Comparison of ENCODE assay signal across 16 cellular contexts in the genomic region with DNA sequence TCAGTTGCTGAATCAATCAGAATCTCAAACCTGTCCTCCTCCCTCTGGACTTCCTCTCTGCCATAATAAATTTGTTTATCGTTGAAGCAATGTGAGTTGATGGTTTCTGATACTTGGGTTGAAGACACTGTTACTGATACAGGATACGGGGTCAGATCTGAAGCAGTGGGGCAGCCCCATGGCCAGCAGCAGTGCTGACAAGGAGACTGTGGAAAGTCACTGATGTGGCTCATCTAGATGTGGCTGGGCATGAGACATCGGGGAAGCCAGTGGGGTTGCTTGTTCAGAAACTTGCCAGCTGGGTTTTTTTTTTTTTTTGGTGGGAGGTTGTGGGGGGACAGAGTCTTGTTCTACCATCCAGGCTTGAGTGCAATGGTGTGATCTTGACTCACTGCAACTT. TPM values are rescaled to one million over a fixed set of nuclear protein-coding genes. Genes with fewer than 3 reads are reported as not detected.
DNase-seq lines count a peak whose midpoint lies in the region; ATAC-seq and TF ChIP-seq lines count a peak whose summit lies in the region.
"Had no signal": no experiment of that assay in that cellular context is flagged by ENCODE, and none has a peak within 500 bp of the region (broad histone marks: within the 10 kb centered on the region; RNA-seq: fewer than 3 reads in every experiment).

No MANE protein-coding gene starts in this region.

- TF ChIP-seq CTCF in activated CD8-positive, alpha-beta T cell treated with anti-CD3 and anti-CD28 coated beads for 36 hours (IDR thresholded peaks at IDR 0.05) = no peak
- TF ChIP-seq CTCF in osteocyte (IDR thresholded peaks at IDR 0.05) = no peak
- TF ChIP-seq CTCF in neural progenitor cell (IDR thresholded peaks at IDR 0.05) = no peak

- H4K20me1 ChIP-seq in neural progenitor cell (ENCODE audit: low read depth) = no peaks in the 10 kb centered on the region

- ATAC-seq in activated CD8-positive, alpha-beta T cell treated with anti-CD3 and anti-CD28 coated beads for 36 hours = no peak
- ATAC-seq in activated CD8-positive, alpha-beta T cell treated with anti-CD3 and anti-CD28 coated beads, Interleukin-2, amount 10 ng/mL, durations not matched to agents 7 days and 5 days = no peak
- peak; percentile 35 for ATAC-seq in activated T-helper 17 cell treated with anti-CD3 and anti-CD28 coated beads, Interleukin-2, amount 50 U/mL, for 72 hours (replicated peaks)
- peak; percentile 37 for ATAC-seq in stimulated activated naive CD8-positive, alpha-beta T cell treated with anti-CD3 and anti-CD28 coated beads, Interleukin-15, Interleukin-2, amounts not matched to agents 100 U/mL and 50 U/mL, for 24 hours
- ATAC-seq: A549 had no signal

- H3K9me3 Mint-ChIP-seq in activated CD8-positive, alpha-beta T cell treated with anti-CD3 and anti-CD28 coated beads for 36 hours = no peaks in the 10 kb centered on the region
- H3K9me3 Mint-ChIP-seq in activated CD8-positive, alpha-beta T cell treated with anti-CD3 and anti-CD28 coated beads, Interleukin-2, amount 10 ng/mL, durations not matched to agents 7 days and 5 days (ENCODE audit: insufficient read depth) = no peaks in the 10 kb centered on the region
- H3K9me3 Mint-ChIP-seq in activated T-helper 17 cell treated with anti-CD3 and anti-CD28 coated beads, Interleukin-2, amount 50 U/mL, for 72 hours = no peaks in the 10 kb centered on the region
- H3K9me3 Mint-ChIP-seq in osteocyte (ENCODE audit: unreplicated experiment) (no peaks in the 10 kb centered on the region), neural progenitor cell (no peaks in the 10 kb centered on the region)
- H3K9me3 Mint-ChIP-seq in activated T-helper 1 cell treated with anti-CD3 and anti-CD28 coated beads, Interleukin-12 subunit alpha, Interleukin-12 subunit beta, Interleukin-2, Interleukin-4 antibody, amounts not matched to agents 30 ng/mL and 10 ng/mL and 1 ng/mL, durations not matched to agents 14 hours and 24 hours and 36 hours = no peaks in the 10 kb centered on the region
- H3K9me3 Mint-ChIP-seq: CD4-positive, alpha-beta T cell; H9 had no signal

- DNase-seq in activated CD8-positive, alpha-beta T cell treated with anti-CD3 and anti-CD28 coated beads for 36 hours = peak; percentile 5
- DNase-seq in activated CD8-positive, alpha-beta T cell treated with anti-CD3 and anti-CD28 coated beads, Interleukin-2, amount 10 ng/mL, durations not matched to agents 7 days and 5 days = no peak
- DNase-seq in osteocyte (ENCODE audit: extremely low spot score, unreplicated experiment) = no peak
- no peak for DNase-seq in stimulated activated naive CD8-positive, alpha-beta T cell treated with anti-CD3 and anti-CD28 coated beads, Interleukin-15, Interleukin-2, amounts not matched to agents 100 U/mL and 50 U/mL, for 24 hours
- DNase-seq in neural progenitor cell (ENCODE audit: low spot score) = no peak
- DNase-seq in activated T-helper 1 cell treated with anti-CD3 and anti-CD28 coated beads, Interleukin-12 subunit alpha, Interleukin-12 subunit beta, Interleukin-2, Interleukin-4 antibody, amounts not matched to agents 30 ng/mL and 10 ng/mL and 1 ng/mL, durations not matched to agents 14 hours and 24 hours and 36 hours (ENCODE audit: low spot score) = no peak
- no peak for DNase-seq in anterior cingulate cortex (lab: John Stamatoyannopoulos, UW)
- DNase-seq: AML-193; Caco-2; CD4-positive, alpha-beta T cell; H9 had no signal

- no peak overlapping the region for H3K4me3 Mint-ChIP-seq in activated CD8-positive, alpha-beta T cell treated with anti-CD3 and anti-CD28 coated beads for 36 hours
- no peak overlapping the region for H3K4me3 Mint-ChIP-seq in activated CD8-positive, alpha-beta T cell treated with anti-CD3 and anti-CD28 coated beads, Interleukin-2, amount 10 ng/mL, durations not matched to agents 7 days and 5 days
- H3K4me3 Mint-ChIP-seq in activated T-helper 17 cell treated with anti-CD3 and anti-CD28 coated beads, Interleukin-2, amount 50 U/mL, for 72 hours = no peak overlapping the region
- no peak overlapping the region for H3K4me3 Mint-ChIP-seq in osteocyte (ENCODE audit: unreplicated experiment)
- no peak overlapping the region for H3K4me3 Mint-ChIP-seq in neural progenitor cell
- H3K4me3 Mint-ChIP-seq in activated T-helper 1 cell treated with anti-CD3 and anti-CD28 coated beads, Interleukin-12 subunit alpha, Interleukin-12 subunit beta, Interleukin-2, Interleukin-4 antibody, amounts not matched to agents 30 ng/mL and 10 ng/mL and 1 ng/mL, durations not matched to agents 14 hours and 24 hours and 36 hours = no peak overlapping the region
- H3K4me3 Mint-ChIP-seq: CD4-positive, alpha-beta T cell; H9 had no signal

- no peaks in the 10 kb centered on the region for H3K79me2 ChIP-seq in neural progenitor cell (ENCODE audit: low read depth)

- H3K36me3 Mint-ChIP-seq in activated CD8-positive, alpha-beta T cell treated with anti-CD3 and anti-CD28 coated beads for 36 hours (ENCODE audit: low read depth) = no peaks in the 10 kb centered on the region
- no peaks in the 10 kb centered on the region for H3K36me3 Mint-ChIP-seq in activated CD8-positive, alpha-beta T cell treated with anti-CD3 and anti-CD28 coated beads, Interleukin-2, amount 10 ng/mL, durations not matched to agents 7 days and 5 days (ENCODE audit: low read depth)
- H3K36me3 Mint-ChIP-seq in activated T-helper 17 cell treated with anti-CD3 and anti-CD28 coated beads, Interleukin-2, amount 50 U/mL, for 72 hours (ENCODE audit: low read depth) = no peaks in the 10 kb centered on the region
- H3K36me3 Mint-ChIP-seq in osteocyte (ENCODE audit: unreplicated experiment) = no peaks in the 10 kb centered on the region
- H3K36me3 Mint-ChIP-seq in neural progenitor cell = no peaks in the 10 kb centered on the region
- no peaks in the 10 kb centered on the region for H3K36me3 Mint-ChIP-seq in activated T-helper 1 cell treated with anti-CD3 and anti-CD28 coated beads, Interleukin-12 subunit alpha, Interleukin-12 subunit beta, Interleukin-2, Interleukin-4 antibody, amounts not matched to agents 30 ng/mL and 10 ng/mL and 1 ng/mL, durations not matched to agents 14 hours and 24 hours and 36 hours (ENCODE audit: low read depth)

- no peak overlapping the region for H3K4me3 ChIP-seq in neural progenitor cell
- H3K4me3 ChIP-seq: A549 had no signal

- intact Hi-C loops in activated CD8-positive, alpha-beta T cell treated with anti-CD3 and anti-CD28 coated beads for 36 hours (cut with micrococcal nuclease) = no loop called here
- intact Hi-C loops in activated T-helper 1 cell treated with anti-CD3 and anti-CD28 coated beads, Interleukin-12 subunit alpha, Interleukin-12 subunit beta, Interleukin-2, Interleukin-4 antibody, amounts not matched to agents 30 ng/mL and 10 ng/mL and 1 ng/mL, durations not matched to agents 14 hours and 24 hours and 36 hours (cut with micrococcal nuclease) = no loop called here

- peaks cover 35% of the 10 kb centered on the region for H3K27me3 Mint-ChIP-seq in activated CD8-positive, alpha-beta T cell treated with anti-CD3 and anti-CD28 coated beads for 36 hours
- H3K27me3 Mint-ChIP-seq in activated CD8-positive, alpha-beta T cell treated with anti-CD3 and anti-CD28 coated beads, Interleukin-2, amount 10 ng/mL, durations not matched to agents 7 days and 5 days (ENCODE audit: low read depth) = peaks cover 39% of the 10 kb centered on the region
- H3K27me3 Mint-ChIP-seq in activated T-helper 17 cell treated with anti-CD3 and anti-CD28 coated beads, Interleukin-2, amount 50 U/mL, for 72 hours = peaks cover 39% of the 10 kb centered on the region
- H3K27me3 Mint-ChIP-seq in osteocyte (ENCODE audit: unreplicated experiment) = peaks cover 3% of the 10 kb centered on the region
- H3K27me3 Mint-ChIP-seq in neural progenitor cell (ENCODE audit: insufficient read depth, low read depth) = peaks cover 3% of the 10 kb centered on the region
- H3K27me3 Mint-ChIP-seq in activated T-helper 1 cell treated with anti-CD3 and anti-CD28 coated beads, Interleukin-12 subunit alpha, Interleukin-12 subunit beta, Interleukin-2, Interleukin-4 antibody, amounts not matched to agents 30 ng/mL and 10 ng/mL and 1 ng/mL, durations not matched to agents 14 hours and 24 hours and 36 hours (ENCODE audit: insufficient read depth) = peaks cover 34% of the 10 kb centered on the region

- no peaks in the 10 kb centered on the region for H3F3A ChIP-seq in neural progenitor cell (ENCODE audit: low read depth)

- no peak overlapping the region for H3K9ac ChIP-seq in neural progenitor cell

- no peaks in the 10 kb centered on the region for H3K9me3 ChIP-seq in neural progenitor cell (ENCODE audit: low read depth)
- H3K9me3 ChIP-seq: A549, Caco-2 had no signal

- CTCF ChIA-PET in activated CD8-positive, alpha-beta T cell treated with anti-CD3 and anti-CD28 coated beads for 36 hours (lab: Charles Lee) = no interaction called here
- CTCF ChIA-PET in activated CD8-positive, alpha-beta T cell treated with anti-CD3 and anti-CD28 coated beads, Interleukin-2, amount 10 ng/mL, durations not matched to agents 7 days and 5 days (lab: Charles Lee) = no interaction called here

- H3K4me1 Mint-ChIP-seq in activated CD8-positive, alpha-beta T cell treated with anti-CD3 and anti-CD28 coated beads for 36 hours (ENCODE audit: low read depth) = peaks cover 10% of the 10 kb centered on the region
- peaks cover 21% of the 10 kb centered on the region for H3K4me1 Mint-ChIP-seq in activated CD8-positive, alpha-beta T cell treated with anti-CD3 and anti-CD28 coated beads, Interleukin-2, amount 10 ng/mL, durations not matched to agents 7 days and 5 days (ENCODE audit: low read depth)
- H3K4me1 Mint-ChIP-seq in activated T-helper 17 cell treated with anti-CD3 and anti-CD28 coated beads, Interleukin-2, amount 50 U/mL, for 72 hours = peaks cover 4% of the 10 kb centered on the region
- peaks cover 32% of the 10 kb centered on the region for H3K4me1 Mint-ChIP-seq in osteocyte (ENCODE audit: unreplicated experiment)
- H3K4me1 Mint-ChIP-seq in neural progenitor cell = peaks cover 35% of the 10 kb centered on the region
- peaks cover 15% of the 10 kb centered on the region for H3K4me1 Mint-ChIP-seq in activated T-helper 1 cell treated with anti-CD3 and anti-CD28 coated beads, Interleukin-12 subunit alpha, Interleukin-12 subunit beta, Interleukin-2, Interleukin-4 antibody, amounts not matched to agents 30 ng/mL and 10 ng/mL and 1 ng/mL, durations not matched to agents 14 hours and 24 hours and 36 hours (ENCODE audit: low read depth)

- no peaks in the 10 kb centered on the region for H3K27me3 ChIP-seq in neural progenitor cell

- H3K36me3 ChIP-seq in neural progenitor cell = no peaks in the 10 kb centered on the region

- H3K4me1 ChIP-seq in neural progenitor cell = peaks cover 15% of the 10 kb centered on the region
- H3K4me1 ChIP-seq: A549 had no signal

- H3K27ac ChIP-seq in neural progenitor cell = no peak overlapping the region
- H3K27ac ChIP-seq: 22Rv1, A549 had no signal

- no peak overlapping the region for H2AFZ ChIP-seq in neural progenitor cell (replicated peaks)

- H3K4me2 ChIP-seq in neural progenitor cell = no peak overlapping the region
- H3K4me2 ChIP-seq: A549 had no signal

- no peak overlapping the region for H3K27ac Mint-ChIP-seq in activated CD8-positive, alpha-beta T cell treated with anti-CD3 and anti-CD28 coated beads for 36 hours
- no peak overlapping the region for H3K27ac Mint-ChIP-seq in activated CD8-positive, alpha-beta T cell treated with anti-CD3 and anti-CD28 coated beads, Interleukin-2, amount 10 ng/mL, durations not matched to agents 7 days and 5 days
- H3K27ac Mint-ChIP-seq in activated T-helper 17 cell treated with anti-CD3 and anti-CD28 coated beads, Interleukin-2, amount 50 U/mL, for 72 hours = no peak overlapping the region
- peak overlapping the region; percentile 19 for H3K27ac Mint-ChIP-seq in osteocyte (ENCODE audit: unreplicated experiment)
- no peak overlapping the region for H3K27ac Mint-ChIP-seq in neural progenitor cell
- no peak overlapping the region for H3K27ac Mint-ChIP-seq in activated T-helper 1 cell treated with anti-CD3 and anti-CD28 coated beads, Interleukin-12 subunit alpha, Interleukin-12 subunit beta, Interleukin-2, Interleukin-4 antibody, amounts not matched to agents 30 ng/mL and 10 ng/mL and 1 ng/mL, durations not matched to agents 14 hours and 24 hours and 36 hours
- H3K27ac Mint-ChIP-seq: CD4-positive, alpha-beta T cell; H9 had no signal

- POLR2A ChIA-PET in activated CD8-positive, alpha-beta T cell treated with anti-CD3 and anti-CD28 coated beads for 36 hours (lab: Charles Lee) = no interaction called here
- POLR2A ChIA-PET in activated CD8-positive, alpha-beta T cell treated with anti-CD3 and anti-CD28 coated beads, Interleukin-2, amount 10 ng/mL, durations not matched to agents 7 days and 5 days (lab: Charles Lee) = no interaction called here

RNA-seq across cellular contexts. Expression of a gene that starts 2.7 kb away (rescaled TPM):
- not detected for total RNA-seq in activated CD8-positive, alpha-beta T cell treated with anti-CD3 and anti-CD28 coated beads for 36 hours
- total RNA-seq in activated CD8-positive, alpha-beta T cell treated with anti-CD3 and anti-CD28 coated beads, Interleukin-2, amount 10 ng/mL, durations not matched to agents 7 days and 5 days = not detected
- not detected for total RNA-seq in activated T-helper 17 cell treated with anti-CD3 and anti-CD28 coated beads, Interleukin-2, amount 50 U/mL, for 72 hours
- total RNA-seq in osteocyte (7.7 and 8.5 TPM in 2 replicates), neural progenitor cell (ENCODE audit: low replicate concordance) (not detected in 2 replicates)
- total RNA-seq in activated T-helper 1 cell treated with anti-CD3 and anti-CD28 coated beads, Interleukin-12 subunit alpha, Interleukin-12 subunit beta, Interleukin-2, Interleukin-4 antibody, amounts not matched to agents 30 ng/mL and 10 ng/mL and 1 ng/mL, durations not matched to agents 14 hours and 24 hours and 36 hours = not detected in 2 replicates
- total RNA-seq: Caco-2, H1, H9, HT1080 had no signal

RNA-seq across cellular contexts. Expression of a gene that starts 40.7 kb away (rescaled TPM):
- not detected for total RNA-seq in activated CD8-positive, alpha-beta T cell treated with anti-CD3 and anti-CD28 coated beads for 36 hours
- total RNA-seq in activated CD8-positive, alpha-beta T cell treated with anti-CD3 and anti-CD28 coated beads, Interleukin-2, amount 10 ng/mL, durations not matched to agents 7 days and 5 days = not detected
- total RNA-seq in activated T-helper 17 cell treated with anti-CD3 and anti-CD28 coated beads, Interleukin-2, amount 50 U/mL, for 72 hours = not detected
- total RNA-seq in osteocyte (50.2 and 60.6 TPM in 2 replicates), neural progenitor cell (ENCODE audit: low replicate concordance) (0.22 TPM in 2 replicates)
- total RNA-seq in activated T-helper 1 cell treated with anti-CD3 and anti-CD28 coated beads, Interleukin-12 subunit alpha, Interleukin-12 subunit beta, Interleukin-2, Interleukin-4 antibody, amounts not matched to agents 30 ng/mL and 10 ng/mL and 1 ng/mL, durations not matched to agents 14 hours and 24 hours and 36 hours = not detected in 2 replicates
- total RNA-seq: CD4-positive, alpha-beta T cell; H1 had no signal

RNA-seq across cellular contexts. Expression of a gene that starts 45.0 kb away (rescaled TPM):
- not detected for total RNA-seq in activated CD8-positive, alpha-beta T cell treated with anti-CD3 and anti-CD28 coated beads for 36 hours
- total RNA-seq in activated CD8-positive, alpha-beta T cell treated with anti-CD3 and anti-CD28 coated beads, Interleukin-2, amount 10 ng/mL, durations not matched to agents 7 days and 5 days = not detected
- not detected for total RNA-seq in activated T-helper 17 cell treated with anti-CD3 and anti-CD28 coated beads, Interleukin-2, amount 50 U/mL, for 72 hours
- total RNA-seq in osteocyte (not detected in 2 replicates), neural progenitor cell (ENCODE audit: low replicate concordance) (not detected in 2 replicates)
- total RNA-seq in activated T-helper 1 cell treated with anti-CD3 and anti-CD28 coated beads, Interleukin-12 subunit alpha, Interleukin-12 subunit beta, Interleukin-2, Interleukin-4 antibody, amounts not matched to agents 30 ng/mL and 10 ng/mL and 1 ng/mL, durations not matched to agents 14 hours and 24 hours and 36 hours = not detected in 2 replicates
- total RNA-seq: Caco-2; CD4-positive, alpha-beta T cell; HT1080 had no signal

Comparison
In these comparisons a context has a peak if more than half of its experiments do, and no peak if none do; other contexts are left out.
1. ATAC-seq: peak in activated T-helper 17 cell treated with anti-CD3 and anti-CD28 coated beads, Interleukin-2, amount 50 U/mL, for 72 hours (single experiment) and stimulated activated naive CD8-positive, alpha-beta T cell treated with anti-CD3 and anti-CD28 coated beads, Interleukin-15, Interleukin-2, amounts not matched to agents 100 U/mL and 50 U/mL, for 24 hours (single experiment); none in activated CD8-positive, alpha-beta T cell treated with anti-CD3 and anti-CD28 coated beads for 36 hours (single experiment) and activated CD8-positive, alpha-beta T cell treated with anti-CD3 and anti-CD28 coated beads, Interleukin-2, amount 10 ng/mL, durations not matched to agents 7 days and 5 days (single experiment).
2. RNA of a gene that starts 40.7 kb away (total RNA-seq): 50.2 to 60.6 TPM in osteocyte; 0.22 TPM in neural progenitor cell, not detected in activated CD8-positive, alpha-beta T cell treated with anti-CD3 and anti-CD28 coated beads for 36 hours, not detected in activated CD8-positive, alpha-beta T cell treated with anti-CD3 and anti-CD28 coated beads, Interleukin-2, amount 10 ng/mL, durations not matched to agents 7 days and 5 days, not detected in activated T-helper 17 cell treated with anti-CD3 and anti-CD28 coated beads, Interleukin-2, amount 50 U/mL, for 72 hours and not detected in activated T-helper 1 cell treated with anti-CD3 and anti-CD28 coated beads, Interleukin-12 subunit alpha, Interleukin-12 subunit beta, Interleukin-2, Interleukin-4 antibody, amounts not matched to agents 30 ng/mL and 10 ng/mL and 1 ng/mL, durations not matched to agents 14 hours and 24 hours and 36 hours; every median in the first group is over 10 times any median in the second.